In genomic region chr13:36297259-36297599, GRCh38 we compare ENCODE assay signal across 8 cellular contexts. TPM values are rescaled to one million over a fixed set of nuclear protein-coding genes. Genes with fewer than 3 reads are reported as not detected.
DNase-seq lines count a peak whose midpoint lies in the region; ATAC-seq and TF ChIP-seq lines count a peak whose summit lies in the region.

No MANE protein-coding gene starts in this region.

- peaks cover 7% of the 10 kb centered on the region for H3K27me3 ChIP-seq in ectodermal cell (ENCODE audit: control insufficient read depth, insufficient read depth, low read length, poor library complexity, severe bottlenecking)
- H3K27me3 ChIP-seq in mucosa of rectum (ENCODE audit: control insufficient read depth in 2 of 2, insufficient read depth in 2 of 2, low read length in 2 of 2) = peaks cover 0 to 6% of the 10 kb centered on the region in 2 donors

- H3K4me3 ChIP-seq in ectodermal cell (ENCODE audit: insufficient read depth, low read depth, low read length) = peak overlapping the region; percentile 55
- H3K4me3 ChIP-seq in mucosa of rectum (ENCODE audit: low read length in 2 of 2) = peak overlapping the region; percentile 56 to 77

- no peak for TF ChIP-seq POLR2A in erythroblast (IDR thresholded peaks at IDR 0.05; ENCODE audit: low read length)

- peak overlapping the region; percentile 34 to 63 for H3K9ac ChIP-seq in mucosa of rectum (ENCODE audit: low read depth in 1 of 2, low read length in 2 of 2)

- H3K9me3 ChIP-seq in ectodermal cell (ENCODE audit: control insufficient read depth, low read length) = no peaks in the 10 kb centered on the region
- no peaks in the 10 kb centered on the region for H3K9me3 ChIP-seq in mucosa of rectum (ENCODE audit: control insufficient read depth in 2 of 2, low read length in 2 of 2)

- WGBS in ectodermal cell, 2 experiments = 7 to 13% methylated on average over 10 to 11 of the region's 11 CpGs

- H3K4me1 ChIP-seq in ectodermal cell (ENCODE audit: control insufficient read depth, insufficient read depth, low read length) (peaks cover 3% of the 10 kb centered on the region), mucosa of rectum (ENCODE audit: control insufficient read depth in 2 of 2, insufficient read depth in 2 of 2, low read length in 2 of 2) (no peaks in the 10 kb centered on the region)

- peak; percentile 50 for ATAC-seq in GM21786 (IDR thresholded peaks at IDR 0.05; ENCODE audit: unreplicated experiment)

- peak; percentile 64 for DNase-seq in ELR (ENCODE audit: low read depth)
- peak; percentile 73 for DNase-seq in NCI-H526 treated with DMSO at 0.1 percent for 48 hours (lab: John Stamatoyannopoulos, UW)
- no peak for DNase-seq in mucosa of gallbladder (ENCODE audit: low spot score)
- no peak for DNase-seq in cortex of kidney (lab: John Stamatoyannopoulos, UW)
- DNase-seq in erythroblast (lab: John Stamatoyannopoulos, UW) = no peak

- H3K36me3 ChIP-seq in ectodermal cell (ENCODE audit: control insufficient read depth, insufficient read depth, low read length) (no peaks in the 10 kb centered on the region), mucosa of rectum (ENCODE audit: control insufficient read depth in 2 of 2, insufficient read depth in 2 of 2, low read length in 2 of 2) (no peaks in the 10 kb centered on the region)

- H3K27ac ChIP-seq in ectodermal cell (ENCODE audit: insufficient read depth, low read depth, low read length, poor library complexity, severe bottlenecking) (peak overlapping the region; percentile 73), mucosa of rectum (ENCODE audit: low read depth in 2 of 2, low read length in 2 of 2) (no peak overlapping the region)

RNA-seq across cellular contexts. Expression of gene CCDC169, which starts 0.4 kb away (rescaled TPM):
- 7.1 TPM for polyA plus RNA-seq in ectodermal cell (2013, experiment 1 of 4)
- polyA plus RNA-seq in ectodermal cell (2013, experiment 2 of 4) = 9.0 TPM
- polyA plus RNA-seq in ectodermal cell (2013, experiment 3 of 4) = 6.6 TPM
- polyA plus RNA-seq in ectodermal cell (2013, experiment 4 of 4) = 8.4 TPM
- total RNA-seq in mucosa of gallbladder = 2.0 TPM

RNA-seq across cellular contexts. Expression of gene SPART, which starts 49.0 kb away (rescaled TPM):
- polyA plus RNA-seq in ectodermal cell (2013, experiment 1 of 4) = 49.2 TPM
- polyA plus RNA-seq in ectodermal cell (2013, experiment 2 of 4) = 44.8 TPM
- polyA plus RNA-seq in ectodermal cell (2013, experiment 3 of 4) = 40.0 TPM
- 42.6 TPM for polyA plus RNA-seq in ectodermal cell (2013, experiment 4 of 4)
- 86.1 TPM for total RNA-seq in mucosa of gallbladder

Comparison
In these comparisons a context has a peak if more than half of its experiments do, and no peak if none do; other contexts are left out.
1. DNase-seq: peak in ELR (single experiment) and NCI-H526 treated with DMSO at 0.1 percent for 48 hours (single experiment); none in mucosa of gallbladder (single experiment), cortex of kidney (single experiment) and erythroblast (0 of 2).